ENCODE assay signal across 17 cellular contexts in the genomic region with DNA sequence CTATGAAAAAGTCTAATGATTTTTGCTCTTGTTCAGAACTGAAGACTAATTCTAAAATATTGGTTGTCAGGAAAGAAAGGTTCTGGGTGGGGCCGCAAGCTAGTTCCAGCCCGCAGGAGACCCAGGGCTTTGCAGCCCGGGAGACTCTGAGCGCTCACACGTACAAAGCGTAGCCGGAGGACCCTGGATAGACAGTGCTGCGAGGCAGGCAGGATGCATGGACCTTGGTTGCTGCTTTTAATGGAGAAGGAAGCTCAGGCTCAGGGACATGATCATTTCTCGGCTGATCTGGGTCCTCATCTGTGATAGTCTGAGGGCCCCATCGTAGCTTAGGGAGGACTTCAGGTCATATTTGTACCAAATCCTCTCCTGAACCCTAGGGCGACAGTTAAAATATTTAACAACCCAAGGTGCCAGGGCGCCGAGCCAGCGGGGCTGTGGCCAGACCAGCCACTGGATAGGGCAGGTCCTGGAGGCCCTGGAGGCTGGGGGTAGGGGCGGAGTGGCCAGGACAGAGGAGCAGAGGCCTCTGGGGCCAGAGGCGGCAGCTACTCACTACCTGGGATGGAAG.
DNase-seq lines count a peak whose midpoint lies in the region; TF ChIP-seq lines count a peak whose summit lies in the region.
"Had no signal": no experiment of that assay in that cellular context is flagged by ENCODE, and none has a peak within 500 bp of the region (broad histone marks: within the 10 kb centered on the region; RNA-seq: fewer than 3 reads in every experiment).

No MANE protein-coding gene starts in this region.

- no peaks in the 10 kb centered on the region for H3K9me3 ChIP-seq in H9 (ENCODE audit: control insufficient read depth, low read depth, low read length)
- H3K9me3 ChIP-seq in neural progenitor cell (ENCODE audit: low read depth) = no peaks in the 10 kb centered on the region
- H3K9me3 ChIP-seq: gastroesophageal sphincter had no signal

- no peak overlapping the region for H2BK20ac ChIP-seq in H9 (ENCODE audit: low read depth, low read length, poor library complexity, severe bottlenecking)

- H4K20me1 ChIP-seq in H9 (ENCODE audit: control insufficient read depth, insufficient read depth, insufficient read length) (no peaks in the 10 kb centered on the region), neural progenitor cell (ENCODE audit: low read depth) (no peaks in the 10 kb centered on the region)

- no peak overlapping the region for H2BK15ac ChIP-seq in H9 (ENCODE audit: low read depth, low read length)

- H3K23me2 ChIP-seq in H9 (ENCODE audit: insufficient read length, low read depth, low read length, poor library complexity, severe bottlenecking) = peaks cover 3% of the 10 kb centered on the region

- no peak overlapping the region for H3K4ac ChIP-seq in H9 (ENCODE audit: low read depth, low read length)

- no peak overlapping the region for H3K18ac ChIP-seq in H9 (ENCODE audit: insufficient read length, low read depth, low read length)

- H3K4me1 Mint-ChIP-seq in H9 (peaks cover 61 to 66% of the 10 kb centered on the region in 2 experiments), neural progenitor cell (peaks cover 72% of the 10 kb centered on the region)
- peaks cover 5% of the 10 kb centered on the region for H3K4me1 Mint-ChIP-seq in activated CD4-positive, alpha-beta memory T cell treated with anti-CD3 and anti-CD28 coated beads, Interleukin-2, amount 10 ng/mL, durations not matched to agents 7 days and 5 days

- no peak overlapping the region for H3K27ac ChIP-seq in H9 (ENCODE audit: insufficient read length, low read depth, low read length)
- H3K27ac ChIP-seq in neural progenitor cell = no peak overlapping the region
- H3K27ac ChIP-seq: gastroesophageal sphincter had no signal

- H2BK5ac ChIP-seq in H9 (ENCODE audit: insufficient read length, low read length) = no peak overlapping the region

- H3K4me2 ChIP-seq in H9 (ENCODE audit: insufficient read depth, insufficient read length, low read length) = no peak overlapping the region
- H3K4me2 ChIP-seq in neural progenitor cell = peak overlapping the region; percentile 48

- H3F3A ChIP-seq in neural progenitor cell (ENCODE audit: low read depth) = peaks cover 50% of the 10 kb centered on the region

- H3K36me3 Mint-ChIP-seq in H9 (ENCODE audit: insufficient read depth in 1 of 3, low read depth in 3 of 3) = no peaks in the 10 kb centered on the region
- H3K36me3 Mint-ChIP-seq in neural progenitor cell = no peaks in the 10 kb centered on the region
- H3K36me3 Mint-ChIP-seq in activated CD4-positive, alpha-beta memory T cell treated with anti-CD3 and anti-CD28 coated beads, Interleukin-2, amount 10 ng/mL, durations not matched to agents 7 days and 5 days (ENCODE audit: low read depth) = no peaks in the 10 kb centered on the region
- H3K36me3 Mint-ChIP-seq: activated naive CD8-positive, alpha-beta T cell had no signal

- H4K5ac ChIP-seq in H9 (ENCODE audit: insufficient read length, low read depth, low read length) = no peak overlapping the region

- H3K56ac ChIP-seq in H9 (ENCODE audit: insufficient read length, low read depth, low read length) = no peak overlapping the region

- H3K4me1 ChIP-seq in H9 (ENCODE audit: insufficient read depth, low read length) (peaks cover 5% of the 10 kb centered on the region; the same call in 1 of the 2 replicates), neural progenitor cell (peaks cover 66% of the 10 kb centered on the region)

- WGBS in H9 (ENCODE audit: extremely low coverage, insufficient read length, low lambda C conversion rate) = no CpG with 5 or more reads among the region's 16 CpGs

- no peak overlapping the region for H2AK5ac ChIP-seq in H9 (ENCODE audit: insufficient read length, low read length)

- H3K23ac ChIP-seq in H9 (ENCODE audit: insufficient read length, low read depth, low read length) = no peak overlapping the region

- no peak overlapping the region for H2BK120ac ChIP-seq in H9 (ENCODE audit: low read depth, low read length, poor library complexity, severe bottlenecking)

- no peak overlapping the region for H3K9ac ChIP-seq in H9 (ENCODE audit: extremely low read depth, insufficient read length, low read length)
- H3K9ac ChIP-seq in neural progenitor cell = no peak overlapping the region

- no peak overlapping the region for H3K27ac Mint-ChIP-seq in H9
- peak overlapping the region; percentile 24 for H3K27ac Mint-ChIP-seq in neural progenitor cell
- H3K27ac Mint-ChIP-seq in activated CD4-positive, alpha-beta memory T cell treated with anti-CD3 and anti-CD28 coated beads, Interleukin-2, amount 10 ng/mL, durations not matched to agents 7 days and 5 days = no peak overlapping the region
- H3K27ac Mint-ChIP-seq: activated naive CD8-positive, alpha-beta T cell; CD8-positive, alpha-beta memory T cell had no signal

- no peaks in the 10 kb centered on the region for H3K36me3 ChIP-seq in neural progenitor cell
- H3K36me3 ChIP-seq: gastroesophageal sphincter had no signal

- H3K9me3 Mint-ChIP-seq in H9 = no peaks in the 10 kb centered on the region; a peak in 1 of 5 replicates
- H3K9me3 Mint-ChIP-seq in neural progenitor cell = no peaks in the 10 kb centered on the region
- H3K9me3 Mint-ChIP-seq in activated CD4-positive, alpha-beta memory T cell treated with anti-CD3 and anti-CD28 coated beads, Interleukin-2, amount 10 ng/mL, durations not matched to agents 7 days and 5 days = no peaks in the 10 kb centered on the region
- H3K9me3 Mint-ChIP-seq: CD8-positive, alpha-beta memory T cell; stimulated activated naive CD8-positive, alpha-beta T cell treated with anti-CD3 and anti-CD28 coated beads, Interleukin-15, amount 100 ng/mL, for 72 hours had no signal

- H3K27me3 Mint-ChIP-seq in H9 (ENCODE audit: low read depth) (peaks cover 57% of the 10 kb centered on the region), neural progenitor cell (ENCODE audit: insufficient read depth, low read depth) (peaks cover 14% of the 10 kb centered on the region)
- H3K27me3 Mint-ChIP-seq in activated CD4-positive, alpha-beta memory T cell treated with anti-CD3 and anti-CD28 coated beads, Interleukin-2, amount 10 ng/mL, durations not matched to agents 7 days and 5 days = peaks cover 62% of the 10 kb centered on the region

- no peak overlapping the region for H3K4me3 ChIP-seq in neural progenitor cell
- H3K4me3 ChIP-seq: gastroesophageal sphincter had no signal

- TF ChIP-seq CTCF in H9 (conservative IDR thresholded peaks at IDR 0.05) (no peak), neural progenitor cell (IDR thresholded peaks at IDR 0.05) (no peak)

- H2BK12ac ChIP-seq in H9 (ENCODE audit: insufficient read length, low read depth, low read length) = no peak overlapping the region

- H3K79me2 ChIP-seq in H9 (ENCODE audit: insufficient read depth, low read length) (no peaks in the 10 kb centered on the region), neural progenitor cell (ENCODE audit: low read depth) (no peaks in the 10 kb centered on the region)

- H3T11ph ChIP-seq in H9 (ENCODE audit: low read length) = no peak overlapping the region

- no peak overlapping the region for H2AFZ ChIP-seq in H9 (ENCODE audit: low read length)
- peak overlapping the region; percentile 96 for H2AFZ ChIP-seq in neural progenitor cell (replicated peaks)

- H3K27me3 ChIP-seq in H9 (ENCODE audit: insufficient read depth, low read length) (no peaks in the 10 kb centered on the region; the same call in 1 of the 2 replicates), neural progenitor cell (peaks cover 17% of the 10 kb centered on the region)

- H3K79me1 ChIP-seq in H9 (ENCODE audit: insufficient read depth, low read depth, low read length, poor library complexity, severe bottlenecking) = no peaks in the 10 kb centered on the region

- POLR2A ChIA-PET in activated CD4-positive, alpha-beta memory T cell treated with anti-CD3 and anti-CD28 coated beads, Interleukin-2, amount 10 ng/mL, durations not matched to agents 7 days and 5 days (lab: Charles Lee) = no interaction called here

- H3K14ac ChIP-seq in H9 (ENCODE audit: insufficient read depth, low read length) = no peak overlapping the region

- no peak overlapping the region for H4K8ac ChIP-seq in H9 (replicated peaks; ENCODE audit: insufficient read length, low read depth, low read length)

- CTCF ChIA-PET in activated CD4-positive, alpha-beta memory T cell treated with anti-CD3 and anti-CD28 coated beads, Interleukin-2, amount 10 ng/mL, durations not matched to agents 7 days and 5 days (lab: Charles Lee) = interaction anchor here (1.5 kb wide), 1 partner anchor 79 kb away, joined by 4 read pairs; no protein-coding TSS in a partner anchor

- DNase-seq in AG20443 (ENCODE audit: low spot score) = peak; percentile 5
- peak; percentile 30 for DNase-seq in H9
- DNase-seq in cerebellar cortex (ENCODE audit: low spot score) = peak; percentile 46
- no peak for DNase-seq in neural progenitor cell (ENCODE audit: low spot score)
- no peak for DNase-seq in dermis blood vessel endothelial cell
- DNase-seq in activated CD4-positive, alpha-beta memory T cell treated with anti-CD3 and anti-CD28 coated beads, Interleukin-2, amount 10 ng/mL, durations not matched to agents 7 days and 5 days = no peak
- DNase-seq in activated CD4-positive, alpha-beta T cell treated with anti-CD3 and anti-CD28 coated beads for 4 hours = no peak
- no peak for DNase-seq in GM19238 (ENCODE audit: insufficient read length, low spot score)
- DNase-seq: activated CD4-positive, alpha-beta T cell treated with anti-CD3 and anti-CD28 coated beads, Interleukin-2, amount 50 U/mL, for 48 hours; cortex of kidney; left colon; occipital lobe; stimulated activated CD4-positive, alpha-beta T cell treated with anti-CD3 and anti-CD28 coated beads, Interleukin-1b, Interleukin-23, amount 100 ng/mL, for 48 hours had no signal

- no peak overlapping the region for H4K91ac ChIP-seq in H9 (ENCODE audit: insufficient read length, low read depth, low read length)

- H3K4me3 Mint-ChIP-seq in H9 = no peak overlapping the region
- H3K4me3 Mint-ChIP-seq in neural progenitor cell = peak overlapping the region; percentile 71
- no peak overlapping the region for H3K4me3 Mint-ChIP-seq in activated CD4-positive, alpha-beta memory T cell treated with anti-CD3 and anti-CD28 coated beads, Interleukin-2, amount 10 ng/mL, durations not matched to agents 7 days and 5 days
- H3K4me3 Mint-ChIP-seq: activated naive CD8-positive, alpha-beta T cell; CD8-positive, alpha-beta memory T cell; stimulated activated naive CD8-positive, alpha-beta T cell treated with anti-CD3 and anti-CD28 coated beads, Interleukin-15, amount 100 ng/mL, for 72 hours had no signal

Comparison
In these comparisons a context has a peak if more than half of its experiments do, and no peak if none do; other contexts are left out.
1. DNase-seq: peak in AG20443 (single experiment), H9 (single experiment) and cerebellar cortex (single experiment); none in neural progenitor cell (single experiment), dermis blood vessel endothelial cell (single experiment), activated CD4-positive, alpha-beta memory T cell treated with anti-CD3 and anti-CD28 coated beads, Interleukin-2, amount 10 ng/mL, durations not matched to agents 7 days and 5 days (single experiment), activated CD4-positive, alpha-beta T cell treated with anti-CD3 and anti-CD28 coated beads for 4 hours (0 of 2) and GM19238 (single experiment).